Comparison of ENCODE assay signal across 16 cellular contexts in genomic region chr1:45957684-45958083, GRCh38.
"Had no signal": no experiment of that assay in that cellular context is flagged by ENCODE, and none has a peak within 500 bp of the region (broad histone marks: within the 10 kb centered on the region; RNA-seq: fewer than 3 reads in every experiment).

No MANE protein-coding gene starts in this region.

- ATAC-seq: activated naive CD8-positive, alpha-beta T cell treated with anti-CD3 and anti-CD28 coated beads, Interleukin-2, amount 50 U/mL, for 24 hours; heart left ventricle; left lung; stimulated activated naive CD8-positive, alpha-beta T cell treated with anti-CD3 and anti-CD28 coated beads, Interleukin-15, amount 100 ng/mL, for 72 hours; T-helper 17 cell had no signal

- H3K4me3 ChIP-seq: heart left ventricle, left lung, skin epidermis, thyroid gland had no signal

- DNase-seq: activated CD4-positive, alpha-beta T cell treated with anti-CD3 and anti-CD28 coated beads, Interleukin-2, amount 10 ng/mL, durations not matched to agents 7 days and 5 days; activated CD4-positive, CD25-positive, alpha-beta regulatory T cell; activated CD8-positive, alpha-beta memory T cell treated with anti-CD3 and anti-CD28 coated beads for 24 hours; activated naive CD4-positive, alpha-beta T cell treated with Interleukin-2 at 50 U/mL for 16 hours; activated naive CD8-positive, alpha-beta T cell treated with anti-CD3 and anti-CD28 coated beads, Interleukin-2, amount 50 U/mL, for 24 hours; effector memory CD4-positive, alpha-beta T cell; heart left ventricle; islet precursor cell; left lung; retina; stimulated activated CD4-positive, alpha-beta T cell treated with anti-CD3 and anti-CD28 coated beads, Interleukin-4, amount 100 ng/mL, for 4 hours; stimulated activated naive CD8-positive, alpha-beta T cell treated with anti-CD3 and anti-CD28 coated beads, Interleukin-15, amount 100 ng/mL, for 72 hours; T-helper 17 cell; thyroid gland had no signal

- H3K4me1 Mint-ChIP-seq: activated CD4-positive, alpha-beta T cell treated with anti-CD3 and anti-CD28 coated beads, Interleukin-2, amount 10 ng/mL, durations not matched to agents 7 days and 5 days; activated naive CD8-positive, alpha-beta T cell treated with anti-CD3 and anti-CD28 coated beads, Interleukin-2, amount 50 U/mL, for 24 hours; central memory CD8-positive, alpha-beta T cell; stimulated activated naive CD8-positive, alpha-beta T cell treated with anti-CD3 and anti-CD28 coated beads, Interleukin-15, amount 100 ng/mL, for 72 hours; T-helper 17 cell had no signal

- H3K27me3 Mint-ChIP-seq: activated CD4-positive, alpha-beta T cell treated with anti-CD3 and anti-CD28 coated beads, Interleukin-2, amount 10 ng/mL, durations not matched to agents 7 days and 5 days; activated naive CD8-positive, alpha-beta T cell treated with anti-CD3 and anti-CD28 coated beads, Interleukin-2, amount 50 U/mL, for 24 hours; central memory CD8-positive, alpha-beta T cell; stimulated activated naive CD8-positive, alpha-beta T cell treated with anti-CD3 and anti-CD28 coated beads, Interleukin-15, amount 100 ng/mL, for 72 hours; T-helper 17 cell had no signal

- H3K27ac Mint-ChIP-seq: activated CD4-positive, alpha-beta T cell treated with anti-CD3 and anti-CD28 coated beads, Interleukin-2, amount 10 ng/mL, durations not matched to agents 7 days and 5 days; activated naive CD8-positive, alpha-beta T cell treated with anti-CD3 and anti-CD28 coated beads, Interleukin-2, amount 50 U/mL, for 24 hours; stimulated activated naive CD8-positive, alpha-beta T cell treated with anti-CD3 and anti-CD28 coated beads, Interleukin-15, amount 100 ng/mL, for 72 hours; T-helper 17 cell had no signal

- H3K27ac ChIP-seq: heart left ventricle, left lung, skin epidermis, thyroid gland had no signal

- H3K27me3 ChIP-seq: heart left ventricle, left lung, thyroid gland had no signal

- H3K36me3 ChIP-seq: thyroid gland had no signal

- H3K9me3 Mint-ChIP-seq: activated CD4-positive, alpha-beta T cell treated with anti-CD3 and anti-CD28 coated beads, Interleukin-2, amount 10 ng/mL, durations not matched to agents 7 days and 5 days; activated naive CD8-positive, alpha-beta T cell treated with anti-CD3 and anti-CD28 coated beads, Interleukin-2, amount 50 U/mL, for 24 hours; central memory CD8-positive, alpha-beta T cell; stimulated activated naive CD8-positive, alpha-beta T cell treated with anti-CD3 and anti-CD28 coated beads, Interleukin-15, amount 100 ng/mL, for 72 hours had no signal

- H3K9me3 ChIP-seq: left lung, thyroid gland had no signal

- H3K4me3 Mint-ChIP-seq: activated CD4-positive, alpha-beta T cell treated with anti-CD3 and anti-CD28 coated beads, Interleukin-2, amount 10 ng/mL, durations not matched to agents 7 days and 5 days; activated naive CD8-positive, alpha-beta T cell treated with anti-CD3 and anti-CD28 coated beads, Interleukin-2, amount 50 U/mL, for 24 hours; central memory CD8-positive, alpha-beta T cell; stimulated activated naive CD8-positive, alpha-beta T cell treated with anti-CD3 and anti-CD28 coated beads, Interleukin-15, amount 100 ng/mL, for 72 hours; T-helper 17 cell had no signal
